Comparison of ENCODE assay signal across 12 cellular contexts in genomic region chr1:234770031-234770795, GRCh38.
DNase-seq lines count a peak whose midpoint lies in the region; ATAC-seq, FAIRE-seq and TF ChIP-seq lines count a peak whose summit lies in the region.
"Had no signal": no experiment of that assay in that cellular context is flagged by ENCODE, and none has a peak within 500 bp of the region (broad histone marks: within the 10 kb centered on the region; RNA-seq: fewer than 3 reads in every experiment).

No MANE protein-coding gene starts in this region.

- no peak overlapping the region for H3K4me3 Mint-ChIP-seq in Caco-2 (ENCODE audit: unreplicated experiment)
- no peak overlapping the region for H3K4me3 Mint-ChIP-seq in activated CD8-positive, alpha-beta T cell treated with anti-CD3 and anti-CD28 coated beads, Interleukin-2, amount 10 ng/mL, durations not matched to agents 7 days and 5 days

- H3K9me3 Mint-ChIP-seq in Caco-2 (ENCODE audit: unreplicated experiment): no peaks in the 10 kb centered on the region
- no peaks in the 10 kb centered on the region for H3K9me3 Mint-ChIP-seq in activated CD8-positive, alpha-beta T cell treated with anti-CD3 and anti-CD28 coated beads, Interleukin-2, amount 10 ng/mL, durations not matched to agents 7 days and 5 days (ENCODE audit: insufficient read depth)

- H3K4me2 ChIP-seq in HepG2 (ENCODE audit: low read depth, low read length): no peak overlapping the region

- TF ChIP-seq POLR2A in HepG2 (IDR thresholded peaks at IDR 0.05; ENCODE audit: insufficient read depth in 1 of 2, low read depth in 2 of 2, low read length in 2 of 2) (no peak), body of pancreas (IDR thresholded peaks at IDR 0.05) (no peak)

- TF ChIP-seq EP300 in HepG2 (IDR thresholded peaks at IDR 0.05; ENCODE audit: low read depth in 2 of 2, low read length in 2 of 2): no peak
- no peak for TF ChIP-seq EP300 in HepG2 (CRISPR knock-in tag; IDR thresholded peaks at IDR 0.05; ENCODE audit: borderline replicate concordance)

- no peaks in the 10 kb centered on the region for H4K20me1 ChIP-seq in HepG2 (ENCODE audit: insufficient read depth, low read length)

- POLR2A ChIA-PET in A673 (lab: Charles Lee; ENCODE audit: low non-redundant PET) (no interaction called here), Caco-2 (lab: Charles Lee) (no interaction called here), HepG2 (lab: Yijun Ruan, JAX) (interaction anchor here (0.9 to 9.3 kb wide), 5 partner anchors 44 to 313 kb away, joined by 3 to 97 read pairs (median 4); no protein-coding TSS in a partner anchor)
- POLR2A ChIA-PET in activated CD8-positive, alpha-beta T cell treated with anti-CD3 and anti-CD28 coated beads, Interleukin-2, amount 10 ng/mL, durations not matched to agents 7 days and 5 days (lab: Charles Lee): interaction anchor here (0.9 kb wide), 1 partner anchor 46 kb away, joined by 3 read pairs; no protein-coding TSS in a partner anchor

- peak; percentile 32 for DNase-seq in A673 (ENCODE audit: low spot score)
- no peak for DNase-seq in Caco-2
- DNase-seq in activated CD8-positive, alpha-beta T cell treated with anti-CD3 and anti-CD28 coated beads, Interleukin-2, amount 10 ng/mL, durations not matched to agents 7 days and 5 days: no peak
- no peak for DNase-seq in HepG2 (ENCODE audit: low spot score)
- DNase-seq in NAMALWA (ENCODE audit: low spot score): no peak
- no peak for DNase-seq in body of pancreas
- no peak for DNase-seq in NCI-H1105 treated with DMSO at 0.1 percent for 48 hours (lab: John Stamatoyannopoulos, UW)
- DNase-seq: NCI-H774 had no signal

- H2AFZ ChIP-seq in HepG2 (ENCODE audit: low read length): no peak overlapping the region

- intact Hi-C loops in A673 (cut with micrococcal nuclease; ENCODE audit: unreplicated experiment) (no loop called here), Caco-2 (cut with micrococcal nuclease; ENCODE audit: unreplicated experiment) (loop anchor here (5.0 kb wide), 3 partner anchors 107 to 207 kb away; partner anchors contain the start of gene IRF2BP2), HepG2 (cut with micrococcal nuclease; ENCODE audit: unreplicated experiment) (loop anchor here (5.0 kb wide), 1 partner anchor 107 kb away; no protein-coding TSS in a partner anchor), body of pancreas (cut with DNase I) (no loop called here)

- H3K27me3 ChIP-seq in A673 (replicated peaks; ENCODE audit: insufficient read depth, low read depth, low read length, poor library complexity): no peaks in the 10 kb centered on the region
- no peaks in the 10 kb centered on the region for H3K27me3 ChIP-seq in Caco-2 (replicated peaks; ENCODE audit: control insufficient read depth, insufficient read depth, low read length)
- H3K27me3 ChIP-seq in HepG2 (ENCODE audit: control insufficient read depth in 1 of 2, insufficient read depth in 2 of 2, low read length in 2 of 2): no peaks in the 10 kb centered on the region
- no peaks in the 10 kb centered on the region for H3K27me3 ChIP-seq in body of pancreas
- H3K27me3 ChIP-seq: breast epithelium, esophagus muscularis mucosa had no signal

- in situ Hi-C loops in HepG2 (cut with HindIII; ENCODE audit: extremely low pct_ligation_motif_present, low pct_unique_long_range_greater_than_20kb): loop anchor here (5.0 kb wide), 1 partner anchor 72 kb away; no protein-coding TSS in a partner anchor

- no peaks in the 10 kb centered on the region for H3K36me3 Mint-ChIP-seq in Caco-2 (ENCODE audit: insufficient read depth, unreplicated experiment)
- peaks cover 2% of the 10 kb centered on the region for H3K36me3 Mint-ChIP-seq in activated CD8-positive, alpha-beta T cell treated with anti-CD3 and anti-CD28 coated beads, Interleukin-2, amount 10 ng/mL, durations not matched to agents 7 days and 5 days (ENCODE audit: low read depth)

- peaks cover 62% of the 10 kb centered on the region for H3K4me1 Mint-ChIP-seq in Caco-2 (ENCODE audit: low read depth, unreplicated experiment)
- peaks cover 67% of the 10 kb centered on the region for H3K4me1 Mint-ChIP-seq in activated CD8-positive, alpha-beta T cell treated with anti-CD3 and anti-CD28 coated beads, Interleukin-2, amount 10 ng/mL, durations not matched to agents 7 days and 5 days (ENCODE audit: low read depth)

- no peaks in the 10 kb centered on the region for H3K27me3 Mint-ChIP-seq in Caco-2 (ENCODE audit: insufficient read depth, unreplicated experiment)
- no peaks in the 10 kb centered on the region for H3K27me3 Mint-ChIP-seq in activated CD8-positive, alpha-beta T cell treated with anti-CD3 and anti-CD28 coated beads, Interleukin-2, amount 10 ng/mL, durations not matched to agents 7 days and 5 days (ENCODE audit: low read depth)

- H3K79me2 ChIP-seq in HepG2 (ENCODE audit: insufficient read depth, low read length): no peaks in the 10 kb centered on the region

- TF ChIP-seq RAD21 in HepG2 (CRISPR knock-in tag; IDR thresholded peaks at IDR 0.05): no peak

- CTCF ChIA-PET in A673 (lab: Charles Lee) (no interaction called here), Caco-2 (lab: Charles Lee) (no interaction called here), HepG2 (lab: Yijun Ruan, JAX; ENCODE audit: low intra/inter-chr PET ratio, low total read pairs) (no interaction called here)
- CTCF ChIA-PET in activated CD8-positive, alpha-beta T cell treated with anti-CD3 and anti-CD28 coated beads, Interleukin-2, amount 10 ng/mL, durations not matched to agents 7 days and 5 days (lab: Charles Lee): interaction anchor here (1.0 to 2.8 kb wide), 3 partner anchors 71 to 313 kb away, joined by 3 to 13 read pairs (median 3); no protein-coding TSS in a partner anchor

- no peak overlapping the region for H3K9ac ChIP-seq in HepG2 (ENCODE audit: insufficient read depth, low read depth, low read length)

- 96% methylated on average over 19 of the region's 24 CpGs for WGBS in HepG2 (ENCODE audit: low lambda C conversion rate)
- 82 to 85% methylated on average over 23 to 24 of the region's 24 CpGs for WGBS in body of pancreas, 2 donors

- peak overlapping the region; percentile 74 for H3K27ac Mint-ChIP-seq in Caco-2 (ENCODE audit: unreplicated experiment)
- H3K27ac Mint-ChIP-seq in activated CD8-positive, alpha-beta T cell treated with anti-CD3 and anti-CD28 coated beads, Interleukin-2, amount 10 ng/mL, durations not matched to agents 7 days and 5 days: peak overlapping the region; percentile 48

- H3K4me3 ChIP-seq in A673 (ENCODE audit: low read depth, low read length, poor library complexity, severe bottlenecking): no peak overlapping the region
- H3K4me3 ChIP-seq in Caco-2 (ENCODE audit: low read depth, low read length): no peak overlapping the region
- H3K4me3 ChIP-seq in HepG2 (replicated peaks in 1 of 3; ENCODE audit: insufficient read depth in 1 of 3, low read depth in 2 of 3, low read length in 3 of 3): no peak overlapping the region
- no peak overlapping the region for H3K4me3 ChIP-seq in body of pancreas
- H3K4me3 ChIP-seq: breast epithelium, esophagus muscularis mucosa, skin epidermis had no signal

- H3K4me1 ChIP-seq in A673 (ENCODE audit: insufficient read depth, low read length, poor library complexity, severe bottlenecking) (peaks cover 6% of the 10 kb centered on the region), Caco-2 (peaks cover 66% of the 10 kb centered on the region), HepG2 (ENCODE audit: insufficient read depth, low read length) (peaks cover 77% of the 10 kb centered on the region), body of pancreas (peaks cover 7% of the 10 kb centered on the region)
- H3K4me1 ChIP-seq: breast epithelium had no signal

- H3K9me3 ChIP-seq in A673 (ENCODE audit: low read depth, low read length, poor library complexity, severe bottlenecking): no peaks in the 10 kb centered on the region
- no peaks in the 10 kb centered on the region for H3K9me3 ChIP-seq in Caco-2
- H3K9me3 ChIP-seq in HepG2 (ENCODE audit: low read length): no peaks in the 10 kb centered on the region
- H3K9me3 ChIP-seq in body of pancreas: no peaks in the 10 kb centered on the region
- H3K9me3 ChIP-seq: breast epithelium, esophagus muscularis mucosa had no signal

- H3K36me3 ChIP-seq in A673 (ENCODE audit: insufficient read depth, low read length, poor library complexity, severe bottlenecking) (no peaks in the 10 kb centered on the region), Caco-2 (ENCODE audit: control insufficient read depth, insufficient read depth, low read length) (no peaks in the 10 kb centered on the region), HepG2 (replicated peaks in 1 of 2; ENCODE audit: control insufficient read depth in 1 of 2, insufficient read depth in 2 of 2, low read length in 2 of 2) (no peaks in the 10 kb centered on the region), body of pancreas (replicated peaks in 1 of 2; ENCODE audit: insufficient read depth in 1 of 2, low read depth in 2 of 2) (no peaks in the 10 kb centered on the region)
- H3K36me3 ChIP-seq: breast epithelium, esophagus muscularis mucosa had no signal

- BruUV-seq in A673 (replicated peaks; lab: Mats Ljungman, UMichigan) (no TSS peak), Caco-2 (replicated peaks; lab: Mats Ljungman, UMichigan) (no TSS peak), HepG2 (replicated peaks; lab: Mats Ljungman, UMichigan) (no TSS peak)

- TF ChIP-seq CTCF in A673 (conservative IDR thresholded peaks at IDR 0.05; ENCODE audit: low read depth, low read length): no peak
- no peak for TF ChIP-seq CTCF in Caco-2 (IDR thresholded peaks at IDR 0.05; ENCODE audit: insufficient read depth in 1 of 2, low read depth in 1 of 2, low read length in 1 of 2, severe bottlenecking in 1 of 2, unreplicated experiment in 1 of 2)
- no peak for TF ChIP-seq CTCF in HepG2 (CRISPR knock-in tag; IDR thresholded peaks at IDR 0.05)
- TF ChIP-seq CTCF in body of pancreas (IDR thresholded peaks at IDR 0.05): no peak

- no peak for FAIRE-seq in HepG2 (lab: Jason Lieb, UNC)

- ATAC-seq in activated CD8-positive, alpha-beta T cell treated with anti-CD3 and anti-CD28 coated beads, Interleukin-2, amount 10 ng/mL, durations not matched to agents 7 days and 5 days: no peak
- ATAC-seq in HepG2: no peak
- ATAC-seq in body of pancreas: no peak
- ATAC-seq in GM18867 (IDR thresholded peaks at IDR 0.05; ENCODE audit: unreplicated experiment): no peak

- no peak overlapping the region for H3K27ac ChIP-seq in A673 (ENCODE audit: low read depth, low read length, poor library complexity, severe bottlenecking)
- peak overlapping the region; percentile 79 for H3K27ac ChIP-seq in HepG2 (ENCODE audit: extremely low read length, insufficient read depth, low read length)
- no peak overlapping the region for H3K27ac ChIP-seq in body of pancreas
- H3K27ac ChIP-seq: breast epithelium, esophagus muscularis mucosa had no signal

Comparison
In these comparisons a context has a peak if more than half of its experiments do, and no peak if none do; other contexts are left out.
1. POLR2A ChIA-PET loops: an anchor here in activated CD8-positive, alpha-beta T cell treated with anti-CD3 and anti-CD28 coated beads, Interleukin-2, amount 10 ng/mL, durations not matched to agents 7 days and 5 days (0.9 kb wide) and HepG2 (0.9 to 9.3 kb wide); none called in A673 and Caco-2.
2. intact Hi-C loops: an anchor here in Caco-2 (5.0 kb wide) and HepG2 (5.0 kb wide); none called in A673 and body of pancreas.